Comparison of ENCODE assay signal across 1 cellular context in genomic region chr13:72727417-72728289, GRCh38.
TF ChIP-seq lines count a peak whose summit lies in the region.

Gene BORA, plus strand, starts transcription at chr13:72727923. Its CDS starts 1,018 bp downstream, at chr13:72728941.
Gene MZT1, minus strand, starts transcription at chr13:72727629. Its CDS starts 27 bp downstream, at chr13:72727602.

TF ChIP-seq in HepG2, 621 proteins besides CTCF, POLR2A, EP300 and RAD21 (continued from another document and continues in another):
- peak; percentile 45; the same call in 1 of the 2 replicates for TF ChIP-seq AHDC1 (CRISPR knock-in tag; IDR thresholded peaks at IDR 0.05; ENCODE audit: borderline replicate concordance)
- TF ChIP-seq GPN1 (CRISPR knock-in tag; IDR thresholded peaks at IDR 0.05; ENCODE audit: borderline replicate concordance) = no peak
- peak; percentile 51; the same call in 1 of the 2 replicates for TF ChIP-seq DNMT1 (CRISPR knock-in tag; IDR thresholded peaks at IDR 0.05)
- TF ChIP-seq SOX13 (IDR thresholded peaks at IDR 0.05) = no peak
- peak in 1 of 2 experiments; percentile 51; a peak in 2 of 4 replicates for TF ChIP-seq SOX13 (CRISPR knock-in tag; conservative IDR thresholded peaks at IDR 0.05 in 1 of 2, IDR thresholded peaks at IDR 0.05 in 1 of 2)
- no peak for TF ChIP-seq TBP (CRISPR knock-in tag; IDR thresholded peaks at IDR 0.05)
- TF ChIP-seq ATF2 (CRISPR knock-in tag; IDR thresholded peaks at IDR 0.05) = peak; percentile 65
- TF ChIP-seq ZNF543 (CRISPR knock-in tag; IDR thresholded peaks at IDR 0.05) = 0 out of 2 replicates have a peak, but pooled peaks have one; percentile 69
- peak; percentile 87 for TF ChIP-seq ZBTB20 (CRISPR knock-in tag; IDR thresholded peaks at IDR 0.05; ENCODE audit: borderline replicate concordance, low read depth)
- TF ChIP-seq ZNF513 (CRISPR knock-in tag; conservative IDR thresholded peaks at IDR 0.05) = no peak
- peak; percentile 94; the same call in 1 of the 2 replicates for TF ChIP-seq ZFP91 (CRISPR knock-in tag; IDR thresholded peaks at IDR 0.05; ENCODE audit: borderline replicate concordance)
- peak; percentile 64; the same call in 1 of the 2 replicates for TF ChIP-seq RXRA (CRISPR knock-in tag; IDR thresholded peaks at IDR 0.05)
- TF ChIP-seq MTERF4 (CRISPR knock-in tag; IDR thresholded peaks at IDR 0.05) = no peak; the same call in 1 of the 2 replicates
- peak; percentile 100 for TF ChIP-seq ZNF878 (CRISPR knock-in tag; IDR thresholded peaks at IDR 0.05)
- no peak for TF ChIP-seq ZNF775 (CRISPR knock-in tag; IDR thresholded peaks at IDR 0.05; ENCODE audit: borderline replicate concordance)
- no peak for TF ChIP-seq ZUFSP (CRISPR knock-in tag; IDR thresholded peaks at IDR 0.05; ENCODE audit: borderline replicate concordance)
- peak; percentile 99 for TF ChIP-seq CENPT (CRISPR knock-in tag; IDR thresholded peaks at IDR 0.05; ENCODE audit: low read depth)
- TF ChIP-seq PBX2 (CRISPR knock-in tag; IDR thresholded peaks at IDR 0.05) = no peak
- 0 out of 2 replicates have a peak, but pooled peaks have one; percentile 27 for TF ChIP-seq ESRRA (CRISPR knock-in tag; IDR thresholded peaks at IDR 0.05; ENCODE audit: low read depth)
- 0 out of 2 replicates have a peak, but pooled peaks have one; percentile 16 for TF ChIP-seq ZXDC (CRISPR knock-in tag; IDR thresholded peaks at IDR 0.05)
- TF ChIP-seq ZSCAN22 (CRISPR knock-in tag; IDR thresholded peaks at IDR 0.05) = no peak
- no peak; the same call in 1 of the 2 replicates for TF ChIP-seq ZNF317 (CRISPR knock-in tag; IDR thresholded peaks at IDR 0.05)
- no peak for TF ChIP-seq DZIP1 (CRISPR knock-in tag; IDR thresholded peaks at IDR 0.05)
- no peak for TF ChIP-seq FOXP4 (CRISPR knock-in tag; IDR thresholded peaks at IDR 0.05)
- peak; percentile 54; the same call in 1 of the 2 replicates for TF ChIP-seq ZNF556 (CRISPR knock-in tag; IDR thresholded peaks at IDR 0.05; ENCODE audit: borderline replicate concordance)
